In genomic region chr5:132012385-132013005, GRCh38 we compare ENCODE assay signal across 1 cellular context.
TF ChIP-seq lines count a peak whose summit lies in the region.

No MANE protein-coding gene starts in this region.

TF ChIP-seq in K562, 482 proteins besides CTCF, POLR2A, EP300 and RAD21 (continued from another document):
- no peak for TF ChIP-seq MGA (IDR thresholded peaks at IDR 0.05)
- TF ChIP-seq THRB (CRISPR knock-in tag; conservative IDR thresholded peaks at IDR 0.05): no peak
- no peak for TF ChIP-seq SMAD1 (IDR thresholded peaks at IDR 0.05; ENCODE audit: low read depth, low read length, partially characterized antibody)
- no peak for TF ChIP-seq FOXP4 (CRISPR knock-in tag; IDR thresholded peaks at IDR 0.05; ENCODE audit: borderline replicate concordance)
- TF ChIP-seq RNF2 (IDR thresholded peaks at IDR 0.05): no peak
- TF ChIP-seq, protein P1, sequence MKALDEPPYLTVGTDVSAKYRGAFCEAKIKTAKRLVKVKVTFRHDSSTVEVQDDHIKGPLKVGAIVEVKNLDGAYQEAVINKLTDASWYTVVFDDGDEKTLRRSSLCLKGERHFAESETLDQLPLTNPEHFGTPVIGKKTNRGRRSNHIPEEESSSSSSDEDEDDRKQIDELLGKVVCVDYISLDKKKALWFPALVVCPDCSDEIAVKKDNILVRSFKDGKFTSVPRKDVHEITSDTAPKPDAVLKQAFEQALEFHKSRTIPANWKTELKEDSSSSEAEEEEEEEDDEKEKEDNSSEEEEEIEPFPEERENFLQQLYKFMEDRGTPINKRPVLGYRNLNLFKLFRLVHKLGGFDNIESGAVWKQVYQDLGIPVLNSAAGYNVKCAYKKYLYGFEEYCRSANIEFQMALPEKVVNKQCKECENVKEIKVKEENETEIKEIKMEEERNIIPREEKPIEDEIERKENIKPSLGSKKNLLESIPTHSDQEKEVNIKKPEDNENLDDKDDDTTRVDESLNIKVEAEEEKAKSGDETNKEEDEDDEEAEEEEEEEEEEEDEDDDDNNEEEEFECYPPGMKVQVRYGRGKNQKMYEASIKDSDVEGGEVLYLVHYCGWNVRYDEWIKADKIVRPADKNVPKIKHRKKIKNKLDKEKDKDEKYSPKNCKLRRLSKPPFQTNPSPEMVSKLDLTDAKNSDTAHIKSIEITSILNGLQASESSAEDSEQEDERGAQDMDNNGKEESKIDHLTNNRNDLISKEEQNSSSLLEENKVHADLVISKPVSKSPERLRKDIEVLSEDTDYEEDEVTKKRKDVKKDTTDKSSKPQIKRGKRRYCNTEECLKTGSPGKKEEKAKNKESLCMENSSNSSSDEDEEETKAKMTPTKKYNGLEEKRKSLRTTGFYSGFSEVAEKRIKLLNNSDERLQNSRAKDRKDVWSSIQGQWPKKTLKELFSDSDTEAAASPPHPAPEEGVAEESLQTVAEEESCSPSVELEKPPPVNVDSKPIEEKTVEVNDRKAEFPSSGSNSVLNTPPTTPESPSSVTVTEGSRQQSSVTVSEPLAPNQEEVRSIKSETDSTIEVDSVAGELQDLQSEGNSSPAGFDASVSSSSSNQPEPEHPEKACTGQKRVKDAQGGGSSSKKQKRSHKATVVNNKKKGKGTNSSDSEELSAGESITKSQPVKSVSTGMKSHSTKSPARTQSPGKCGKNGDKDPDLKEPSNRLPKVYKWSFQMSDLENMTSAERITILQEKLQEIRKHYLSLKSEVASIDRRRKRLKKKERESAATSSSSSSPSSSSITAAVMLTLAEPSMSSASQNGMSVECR (CRISPR knock-in tag; IDR thresholded peaks at IDR 0.05): peak; percentile 57; the same call in 1 of the 2 replicates
- no peak for TF ChIP-seq TAF7 (tag; IDR thresholded peaks at IDR 0.05)
- TF ChIP-seq NRF1 (conservative IDR thresholded peaks at IDR 0.05 in 1 of 2, IDR thresholded peaks at IDR 0.05 in 1 of 2): no peak
- no peak for TF ChIP-seq RBBP5 (IDR thresholded peaks at IDR 0.05; ENCODE audit: borderline replicate concordance, insufficient read depth, low read length, poor library complexity, severe bottlenecking)
- no peak for TF ChIP-seq ZNF436 (CRISPR knock-in tag; IDR thresholded peaks at IDR 0.05)
- no peak for TF ChIP-seq JUND (IDR thresholded peaks at IDR 0.05; ENCODE audit: borderline replicate concordance, low read depth, low read length)
- TF ChIP-seq JUND (tag; IDR thresholded peaks at IDR 0.05; ENCODE audit: borderline replicate concordance, low read depth, low read length): no peak
- no peak for TF ChIP-seq NFXL1 (CRISPR knock-in tag; IDR thresholded peaks at IDR 0.05)
- TF ChIP-seq PKNOX1 (IDR thresholded peaks at IDR 0.05): no peak
- TF ChIP-seq, protein P2, sequence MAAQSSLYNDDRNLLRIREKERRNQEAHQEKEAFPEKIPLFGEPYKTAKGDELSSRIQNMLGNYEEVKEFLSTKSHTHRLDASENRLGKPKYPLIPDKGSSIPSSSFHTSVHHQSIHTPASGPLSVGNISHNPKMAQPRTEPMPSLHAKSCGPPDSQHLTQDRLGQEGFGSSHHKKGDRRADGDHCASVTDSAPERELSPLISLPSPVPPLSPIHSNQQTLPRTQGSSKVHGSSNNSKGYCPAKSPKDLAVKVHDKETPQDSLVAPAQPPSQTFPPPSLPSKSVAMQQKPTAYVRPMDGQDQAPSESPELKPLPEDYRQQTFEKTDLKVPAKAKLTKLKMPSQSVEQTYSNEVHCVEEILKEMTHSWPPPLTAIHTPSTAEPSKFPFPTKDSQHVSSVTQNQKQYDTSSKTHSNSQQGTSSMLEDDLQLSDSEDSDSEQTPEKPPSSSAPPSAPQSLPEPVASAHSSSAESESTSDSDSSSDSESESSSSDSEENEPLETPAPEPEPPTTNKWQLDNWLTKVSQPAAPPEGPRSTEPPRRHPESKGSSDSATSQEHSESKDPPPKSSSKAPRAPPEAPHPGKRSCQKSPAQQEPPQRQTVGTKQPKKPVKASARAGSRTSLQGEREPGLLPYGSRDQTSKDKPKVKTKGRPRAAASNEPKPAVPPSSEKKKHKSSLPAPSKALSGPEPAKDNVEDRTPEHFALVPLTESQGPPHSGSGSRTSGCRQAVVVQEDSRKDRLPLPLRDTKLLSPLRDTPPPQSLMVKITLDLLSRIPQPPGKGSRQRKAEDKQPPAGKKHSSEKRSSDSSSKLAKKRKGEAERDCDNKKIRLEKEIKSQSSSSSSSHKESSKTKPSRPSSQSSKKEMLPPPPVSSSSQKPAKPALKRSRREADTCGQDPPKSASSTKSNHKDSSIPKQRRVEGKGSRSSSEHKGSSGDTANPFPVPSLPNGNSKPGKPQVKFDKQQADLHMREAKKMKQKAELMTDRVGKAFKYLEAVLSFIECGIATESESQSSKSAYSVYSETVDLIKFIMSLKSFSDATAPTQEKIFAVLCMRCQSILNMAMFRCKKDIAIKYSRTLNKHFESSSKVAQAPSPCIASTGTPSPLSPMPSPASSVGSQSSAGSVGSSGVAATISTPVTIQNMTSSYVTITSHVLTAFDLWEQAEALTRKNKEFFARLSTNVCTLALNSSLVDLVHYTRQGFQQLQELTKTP (IDR thresholded peaks at IDR 0.05; ENCODE audit: low read depth in 1 of 2, partially characterized antibody in 2 of 2): peak in 1 of 2 experiments; percentile 71
- TF ChIP-seq ZNF23 (CRISPR knock-in tag; IDR thresholded peaks at IDR 0.05): no peak
